9 cellular contexts compared by ENCODE assay signal in genomic region chr2:42722328-42723190, GRCh38. TPM values are rescaled to one million over a fixed set of nuclear protein-coding genes. Genes with fewer than 3 reads are reported as not detected.
DNase-seq lines count a peak whose midpoint lies in the region; ATAC-seq and TF ChIP-seq lines count a peak whose summit lies in the region.
"Had no signal": no experiment of that assay in that cellular context is flagged by ENCODE, and none has a peak within 500 bp of the region (broad histone marks: within the 10 kb centered on the region; RNA-seq: fewer than 3 reads in every experiment).

No MANE protein-coding gene starts in this region.

- peaks cover 9 to 15% of the 10 kb centered on the region in 2 experiments for H3K4me1 ChIP-seq in neutrophil (ENCODE audit: control insufficient read depth in 1 of 2, insufficient read depth in 1 of 2, low read depth in 1 of 2, low read length in 1 of 2)
- no peaks in the 10 kb centered on the region for H3K4me1 ChIP-seq in SJCRH30
- H3K4me1 ChIP-seq: parathyroid adenoma had no signal

- no peaks in the 10 kb centered on the region for H3K36me3 ChIP-seq in neutrophil
- H3K36me3 ChIP-seq in SJCRH30, result no peaks in the 10 kb centered on the region

- H3K9me3 ChIP-seq in neutrophil (no peaks in the 10 kb centered on the region), SJCRH30 (replicated peaks) (no peaks in the 10 kb centered on the region)

- TF ChIP-seq CTCF in neutrophil (IDR thresholded peaks at IDR 0.05), result no peak

- H3K27ac ChIP-seq in neutrophil (peak overlapping the region; percentile 59), SJCRH30 (no peak overlapping the region)
- H3K27ac ChIP-seq: parathyroid adenoma had no signal

- H3K27me3 ChIP-seq in neutrophil (no peaks in the 10 kb centered on the region), SJCRH30 (no peaks in the 10 kb centered on the region)

- DNase-seq in ELF-1 (ENCODE audit: low read depth, low spot score), result peak; percentile 49
- DNase-seq in SIG-M5 (lab: John Stamatoyannopoulos, UW), result peak; percentile 46
- DNase-seq in cerebellar nuclear complex (lab: John Stamatoyannopoulos, UW), result no peak
- DNase-seq in SJCRH30, result no peak

- H3K4me3 ChIP-seq in neutrophil (ENCODE audit: low read depth in 1 of 2, low read length in 1 of 2), result no peak overlapping the region
- H3K4me3 ChIP-seq in SJCRH30, result no peak overlapping the region

- ATAC-seq in GM19351 (IDR thresholded peaks at IDR 0.05; ENCODE audit: unreplicated experiment) (peak; percentile 100), HG03175 (IDR thresholded peaks at IDR 0.05; ENCODE audit: unreplicated experiment) (peak; percentile 96), esophagus mucosa (peak; percentile 67)

RNA-seq across cellular contexts. Expression of gene OXER1, which starts 41.4 kb away (rescaled TPM):
- 0.40 TPM for total RNA-seq in esophagus mucosa
- total RNA-seq in SJCRH30 (2014; rRNA removed; shearing (Covaris generic)), result 1.8 and 2.0 TPM in 2 replicates

Comparison
In these comparisons a context has a peak if more than half of its experiments do, and no peak if none do; other contexts are left out.
1. DNase-seq: peak in ELF-1 (single experiment) and SIG-M5 (single experiment); none in cerebellar nuclear complex (0 of 2) and SJCRH30 (0 of 2).
2. Peak in every context shown above with its lines, with median percentiles within 50 percentile points of each other: ATAC-seq.